In the genomic region with DNA sequence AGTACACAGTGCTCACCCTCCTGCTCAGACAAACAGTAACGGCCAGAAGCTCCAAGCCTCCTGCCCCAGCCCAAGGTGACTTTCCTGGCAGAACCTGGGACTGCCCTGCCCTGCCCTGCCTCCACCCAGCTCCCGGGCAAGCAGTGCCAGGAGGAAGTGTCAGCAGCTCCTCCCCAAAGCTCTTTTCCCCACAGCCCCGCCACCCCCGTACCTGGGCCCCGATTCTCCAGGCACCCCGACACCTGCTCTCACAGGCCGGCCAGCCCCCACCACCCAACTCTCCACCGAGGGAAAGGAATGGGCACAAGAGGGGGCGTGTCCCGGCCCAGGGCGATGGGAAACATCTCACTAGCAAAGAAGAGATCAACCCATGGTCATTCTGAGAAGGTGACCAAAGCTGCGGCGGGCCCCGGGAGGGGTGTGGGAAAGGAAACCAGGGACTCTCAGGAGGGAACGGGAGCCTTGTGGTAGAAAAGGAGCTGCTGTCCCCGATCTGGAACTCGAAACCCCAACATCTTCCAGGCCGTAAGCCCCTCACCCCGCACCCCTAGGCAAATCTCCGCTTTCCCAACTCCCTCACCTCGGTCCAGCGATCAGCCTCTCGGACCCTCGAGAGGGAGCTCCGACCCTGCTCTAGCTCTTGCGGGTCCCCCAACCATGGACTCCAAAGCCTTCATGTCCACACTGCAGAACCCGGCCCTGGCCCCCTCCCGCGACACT, we compare ENCODE assay signal across 9 cellular contexts. TPM values are rescaled to one million over a fixed set of nuclear protein-coding genes. Genes with fewer than 3 reads are reported as not detected.
A peak's percentile ranks its signal among the peaks of the same experiment; 100 is the strongest.
DNase-seq lines count a peak whose midpoint lies in the region; ATAC-seq and TF ChIP-seq lines count a peak whose summit lies in the region.
"Had no signal": no experiment of that assay in that cellular context is flagged by ENCODE, and none has a peak within 500 bp of the region (broad histone marks: within the 10 kb centered on the region; RNA-seq: fewer than 3 reads in every experiment).

No MANE protein-coding gene starts in this region.

- 1 to 3% methylated on average over 26 to 29 of the region's 29 CpGs for WGBS in thyroid gland, 2 donors

- TF ChIP-seq CTCF in brain (conservative IDR thresholded peaks at IDR 0.05): no peak
- no peak for TF ChIP-seq CTCF in thyroid gland (IDR thresholded peaks at IDR 0.05)

- H3K9me3 ChIP-seq in thyroid gland: no peaks in the 10 kb centered on the region

- intact Hi-C loops in thyroid gland (cut with DNase I): no loop called here

- no peaks in the 10 kb centered on the region for H3K9me3 Mint-ChIP-seq in brain

- peaks cover 5% of the 10 kb centered on the region for H3K27me3 Mint-ChIP-seq in brain

- peaks cover 82% of the 10 kb centered on the region for H3K4me1 Mint-ChIP-seq in brain

- H3K27me3 ChIP-seq in thyroid gland: no peaks in the 10 kb centered on the region

- DNase-seq in NCI-H1417 (lab: John Stamatoyannopoulos, UW): peak in 2 of 3 experiments; percentile 54 to 58
- DNase-seq in NCI-H1417 treated with DMSO at 0.1 percent for 48 hours (lab: John Stamatoyannopoulos, UW): no peak
- DNase-seq in kidney tubule cell (ENCODE audit: low spot score): peak; percentile 53
- peak; percentile 67 to 76 for DNase-seq in thyroid gland
- no peak for DNase-seq in T-helper 2 cell

- H3K4me3 Mint-ChIP-seq in brain: peak overlapping the region; percentile 84 to 90 (median 85)

- H3K4me1 ChIP-seq in thyroid gland: peaks cover 58 to 86% of the 10 kb centered on the region in 2 donors

- TF ChIP-seq POLR2A in thyroid gland (IDR thresholded peaks at IDR 0.05): peak in 1 of 2 donors; percentile 5

- H3K36me3 Mint-ChIP-seq in brain: no peaks in the 10 kb centered on the region

- H3K4me3 ChIP-seq in thyroid gland (replicated peaks in 1 of 3): peak overlapping the region; percentile 59 to 80 (median 71)

- H3K27ac ChIP-seq in thyroid gland: peak overlapping the region; percentile 72 to 91 (median 90)

- peak overlapping the region in 4 of 5 experiments; percentile 58 to 83 (median 70) for H3K27ac Mint-ChIP-seq in brain

- H3K36me3 ChIP-seq in thyroid gland: no peaks in the 10 kb centered on the region

- ATAC-seq in HG02852 (IDR thresholded peaks at IDR 0.05; ENCODE audit: unreplicated experiment) (no peak), HG03039 (IDR thresholded peaks at IDR 0.05; ENCODE audit: unreplicated experiment) (no peak)

RNA-seq across cellular contexts. Expression of a gene that starts 1.2 kb away (rescaled TPM):
- 76.8 TPM for polyA plus RNA-seq in brain (ENCODE audit: insufficient read depth, low read depth, low replicate concordance)
- total RNA-seq in thyroid gland: 10 to 100 TPM; 51.1 to 89.9 (median 71.3) TPM

RNA-seq across cellular contexts. Expression of a gene that starts 31.5 kb away (rescaled TPM):
- polyA plus RNA-seq in brain (ENCODE audit: insufficient read depth, low read depth, low replicate concordance): not detected
- total RNA-seq in thyroid gland: not detected

RNA-seq across cellular contexts. Expression of a gene that starts 43.3 kb away (rescaled TPM):
- polyA plus RNA-seq in brain (ENCODE audit: insufficient read depth, low read depth, low replicate concordance): not detected
- not detected for total RNA-seq in thyroid gland
- total RNA-seq: omental fat pad had no signal

Comparison
In these comparisons a context has a peak if more than half of its experiments do, and no peak if none do; other contexts are left out.
1. DNase-seq: peak in NCI-H1417 (2 of 3), kidney tubule cell (single experiment) and thyroid gland (2 of 2); none in NCI-H1417 treated with DMSO at 0.1 percent for 48 hours (single experiment) and T-helper 2 cell (0 of 5).